ENCODE assay signal across 8 cellular contexts in genomic region chr1:3771108-3772026, GRCh38. TPM values are rescaled to one million over a fixed set of nuclear protein-coding genes. Genes with fewer than 3 reads are reported as not detected.
DNase-seq lines count a peak whose midpoint lies in the region; TF ChIP-seq lines count a peak whose summit lies in the region.

No MANE protein-coding gene starts in this region.

- H3K9me3 Mint-ChIP-seq in Calu3 (ENCODE audit: low read depth, unreplicated experiment) (no peaks in the 10 kb centered on the region), osteocyte (ENCODE audit: unreplicated experiment) (no peaks in the 10 kb centered on the region)

- no peak overlapping the region for H2AFZ ChIP-seq in PC-9

- DNase-seq in Calu3 (no peak), PC-9 (no peak), esophagus squamous epithelium (lab: John Stamatoyannopoulos, UW) (no peak), osteocyte (ENCODE audit: extremely low spot score, unreplicated experiment) (no peak), SIG-M5 (lab: John Stamatoyannopoulos, UW) (no peak), OCI-M2 (lab: John Stamatoyannopoulos, UW; ENCODE audit: unreplicated experiment) (no peak), C1 segment of cervical spinal cord (lab: John Stamatoyannopoulos, UW) (no peak), NCI-H2171 (lab: John Stamatoyannopoulos, UW) (no peak)

- no TSS peak for BruUV-seq in Calu3 (replicated peaks; lab: Mats Ljungman, UMichigan)
- BruUV-seq in PC-9 (replicated peaks; lab: Mats Ljungman, UMichigan) = TSS peak; percentile 44

- H3K4me3 Mint-ChIP-seq in Calu3 (ENCODE audit: low read depth, unreplicated experiment) (peak overlapping the region; percentile 71), osteocyte (ENCODE audit: unreplicated experiment) (peak overlapping the region; percentile 57)

- H3F3A ChIP-seq in PC-9 (ENCODE audit: insufficient read depth, low read depth) = no peaks in the 10 kb centered on the region; the same call in 1 of the 2 replicates

- TF ChIP-seq CTCF in Calu3 (IDR thresholded peaks at IDR 0.05; ENCODE audit: unreplicated experiment) (no peak), PC-9 (conservative IDR thresholded peaks at IDR 0.05) (no peak), esophagus squamous epithelium (IDR thresholded peaks at IDR 0.05) (no peak), osteocyte (IDR thresholded peaks at IDR 0.05) (no peak)

- peak overlapping the region; percentile 83 for H3K4me2 ChIP-seq in PC-9

- peaks cover 3% of the 10 kb centered on the region; the same call in 1 of the 2 replicates for H4K20me1 ChIP-seq in PC-9 (ENCODE audit: insufficient read depth)

- no peaks in the 10 kb centered on the region for H3K79me2 ChIP-seq in PC-9 (ENCODE audit: low read depth)

- intact Hi-C loops in Calu3 (cut with micrococcal nuclease; ENCODE audit: unreplicated experiment) (no loop called here), PC-9 (cut with micrococcal nuclease; ENCODE audit: unreplicated experiment) (loop anchor here (10.0 kb wide), 1 partner anchor 1783 kb away; no protein-coding TSS in a partner anchor), esophagus squamous epithelium (cut with DNase I) (no loop called here)

- H3K27ac Mint-ChIP-seq in Calu3 (ENCODE audit: unreplicated experiment) (no peak overlapping the region), osteocyte (ENCODE audit: unreplicated experiment) (no peak overlapping the region)

- 38 to 53% methylated on average over 6 to 15 of the region's 32 CpGs for WGBS in esophagus squamous epithelium, 2 donors

- H3K4me1 ChIP-seq in PC-9 (replicated peaks; ENCODE audit: insufficient read depth) = no peaks in the 10 kb centered on the region
- peaks cover 26 to 53% (median 29%) of the 10 kb centered on the region in 3 donors for H3K4me1 ChIP-seq in esophagus squamous epithelium

- H3K27ac ChIP-seq in PC-9 (no peak overlapping the region), esophagus squamous epithelium (peak overlapping the region in 3 of 4 donors; percentile 9 to 67 (median 58))

- CTCF ChIA-PET in Calu3 (lab: Charles Lee) = interaction anchor here (0.7 kb wide), 1 partner anchor 44 kb away, joined by 3 read pairs; no protein-coding TSS in a partner anchor
- CTCF ChIA-PET in PC-9 (lab: Charles Lee) = no interaction called here

- no peak for TF ChIP-seq POLR2A in esophagus squamous epithelium (IDR thresholded peaks at IDR 0.05)

- H3K36me3 Mint-ChIP-seq in Calu3 (ENCODE audit: insufficient read depth, unreplicated experiment) (no peaks in the 10 kb centered on the region), osteocyte (ENCODE audit: unreplicated experiment) (no peaks in the 10 kb centered on the region)

- H3K27me3 ChIP-seq in PC-9 (ENCODE audit: insufficient read depth, low read depth) = peaks cover 15% of the 10 kb centered on the region
- H3K27me3 ChIP-seq in esophagus squamous epithelium = peaks cover 0 to 46% (median 0%) of the 10 kb centered on the region in 4 donors

- H3K4me1 Mint-ChIP-seq in Calu3 (ENCODE audit: low read depth, unreplicated experiment) = no peaks in the 10 kb centered on the region
- H3K4me1 Mint-ChIP-seq in osteocyte (ENCODE audit: unreplicated experiment) = peaks cover 15% of the 10 kb centered on the region

- H3K27me3 Mint-ChIP-seq in Calu3 (ENCODE audit: unreplicated experiment) (peaks cover 13% of the 10 kb centered on the region), osteocyte (ENCODE audit: unreplicated experiment) (peaks cover 11% of the 10 kb centered on the region)

- H3K36me3 ChIP-seq in PC-9 (ENCODE audit: low read depth) = no peaks in the 10 kb centered on the region
- no peaks in the 10 kb centered on the region for H3K36me3 ChIP-seq in esophagus squamous epithelium

- H3K9me2 ChIP-seq in PC-9 (ENCODE audit: insufficient read depth) = no peaks in the 10 kb centered on the region

- H3K4me3 ChIP-seq in PC-9 (peak overlapping the region; percentile 63), esophagus squamous epithelium (peak overlapping the region; percentile 48 to 96 (median 59))

- no peaks in the 10 kb centered on the region for H3K9me3 ChIP-seq in PC-9 (ENCODE audit: insufficient read depth, low read depth)
- H3K9me3 ChIP-seq in esophagus squamous epithelium = no peaks in the 10 kb centered on the region

- POLR2A ChIA-PET in PC-9 (lab: Charles Lee; ENCODE audit: unreplicated experiment) = no interaction called here

RNA-seq across cellular contexts. Expression of gene SMIM1, which starts 1.2 kb away (rescaled TPM):
- total RNA-seq in Calu3 (2022) (2.7 and 4.2 TPM in 2 replicates), PC-9 (2021) (5.9 and 13.2 TPM in 2 replicates), esophagus squamous epithelium (1 to 10 TPM in 2 of 4 donors, not detected in 2; 1.5 to 5.3 TPM), osteocyte (0.73 and 1.3 TPM in 2 replicates)

RNA-seq across cellular contexts. Expression of gene CCDC27, which starts 19.1 kb away (rescaled TPM):
- total RNA-seq in Calu3 (2022) (not detected in 2 replicates), PC-9 (2021) (not detected in 2 replicates), esophagus squamous epithelium (not detected), osteocyte (not detected in 2 replicates)

RNA-seq across cellular contexts. Expression of gene LRRC47, which starts 24.9 kb away (rescaled TPM):
- total RNA-seq in Calu3 (2022) (35.8 and 38.1 TPM in 2 replicates), PC-9 (2021) (34.2 and 35.5 TPM in 2 replicates), esophagus squamous epithelium (10 to 100 TPM; 23.5 to 32.6 (median 25.5) TPM), osteocyte (52.3 and 59.5 TPM in 2 replicates)
